In the genomic region with DNA sequence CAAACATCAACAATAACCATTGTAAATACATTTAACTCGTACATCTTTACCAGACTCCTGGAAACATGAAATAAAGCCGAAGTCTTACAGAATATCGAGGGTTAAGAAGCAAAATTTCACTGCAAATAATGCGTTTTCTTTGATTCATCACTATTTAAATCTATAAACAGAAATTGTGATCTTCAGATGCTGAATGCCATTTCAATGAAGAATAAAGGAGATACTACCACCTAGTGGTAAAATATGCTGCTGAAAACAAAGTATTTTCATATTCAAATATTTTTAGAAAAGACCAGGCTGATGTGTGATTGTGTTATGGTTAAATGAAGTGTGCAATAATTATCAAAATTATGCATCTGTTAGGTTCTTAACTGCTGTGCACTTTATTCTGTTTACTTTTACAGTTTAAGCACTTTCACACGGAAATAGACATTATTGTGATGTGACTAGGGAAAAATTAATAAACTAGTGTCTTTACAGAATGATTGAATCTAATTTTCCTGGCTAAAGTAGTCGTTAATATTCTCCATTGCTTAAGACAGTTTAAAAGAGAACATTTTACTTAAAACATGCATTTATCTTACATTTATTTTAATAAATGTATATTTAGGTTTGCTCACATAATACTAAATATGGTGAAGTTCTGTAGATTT, we compare ENCODE assay signal across 8 cellular contexts.
DNase-seq lines count a peak whose midpoint lies in the region; ATAC-seq and TF ChIP-seq lines count a peak whose summit lies in the region.

No MANE protein-coding gene starts in this region.

- H3K79me2 ChIP-seq in hepatocyte = no peaks in the 10 kb centered on the region

- H3K4me3 ChIP-seq in BJ (ENCODE audit: low read depth, low read length) (no peak overlapping the region), Panc1 (ENCODE audit: low read depth in 2 of 2, low read length in 2 of 2) (no peak overlapping the region), hepatocyte (no peak overlapping the region)

- TF ChIP-seq CTCF in BJ (IDR thresholded peaks at IDR 0.05; ENCODE audit: insufficient read depth, low read depth, low read length) = peak; percentile 11; the same call in 1 of the 2 replicates
- peak; percentile 51; the same call in 1 of the 2 replicates for TF ChIP-seq CTCF in Panc1 (IDR thresholded peaks at IDR 0.05)
- TF ChIP-seq CTCF in hepatocyte (IDR thresholded peaks at IDR 0.05; ENCODE audit: poor library complexity) = peak; percentile 51

- no peaks in the 10 kb centered on the region for H3K27me3 ChIP-seq in BJ (ENCODE audit: control insufficient read depth, insufficient read depth, low read length)
- no peaks in the 10 kb centered on the region for H3K27me3 ChIP-seq in Panc1 (ENCODE audit: control insufficient read depth, insufficient read depth, low read length)
- no peaks in the 10 kb centered on the region for H3K27me3 ChIP-seq in hepatocyte

- no peaks in the 10 kb centered on the region for H4K20me1 ChIP-seq in hepatocyte (ENCODE audit: insufficient read depth, poor library complexity, severe bottlenecking)

- in situ Hi-C loops in Panc1 (cut with HindIII; ENCODE audit: low pct_unique_long_range_greater_than_20kb, low sequenced_read_pairs) = no loop called here

- H3K4me1 ChIP-seq in Panc1 (ENCODE audit: control insufficient read depth, insufficient read depth, low read length) = no peaks in the 10 kb centered on the region
- H3K4me1 ChIP-seq in hepatocyte (ENCODE audit: insufficient read depth) = no peaks in the 10 kb centered on the region

- no peak overlapping the region for H3K27ac ChIP-seq in Panc1 (ENCODE audit: low read length)
- H3K27ac ChIP-seq in hepatocyte = no peak overlapping the region

- no peak overlapping the region for H2AFZ ChIP-seq in hepatocyte

- CTCF ChIA-PET in BJ (lab: Yijun Ruan, JAX) = no interaction called here
- CTCF ChIA-PET in Panc1 (lab: Charles Lee) = no interaction called here

- intact Hi-C loops in Panc1 (cut with micrococcal nuclease; ENCODE audit: unreplicated experiment) = loop anchor here (5.0 kb wide), 1 partner anchor 662 kb away; no protein-coding TSS in a partner anchor

- no peaks in the 10 kb centered on the region for H3K9me2 ChIP-seq in hepatocyte (replicated peaks; ENCODE audit: insufficient read depth)

- no peak for DNase-seq in BJ (ENCODE audit: low read depth)
- peak; percentile 1 for DNase-seq in HuH-7 (ENCODE audit: low spot score)
- DNase-seq in Panc1 (ENCODE audit: low read depth, low spot score) = peak; percentile 1
- DNase-seq in hepatocyte (ENCODE audit: low spot score) = no peak
- no peak for DNase-seq in DMS79 (lab: John Stamatoyannopoulos, UW)
- DNase-seq in stimulated activated CD4-positive, alpha-beta T cell treated with anti-CD3 and anti-CD28 coated beads, Interleukin-1b, Interleukin-23, amount 100 ng/mL, for 48 hours = no peak

- no TSS peak for BruUV-seq in Panc1 (replicated peaks; lab: Mats Ljungman, UMichigan)

- WGBS in hepatocyte (ENCODE audit: low lambda C conversion rate, missing lambda C conversion rate) = 36% methylated on average over 6 of the region's 6 CpGs

- H3K4me2 ChIP-seq in hepatocyte = no peak overlapping the region

- no peaks in the 10 kb centered on the region for H3K9me3 ChIP-seq in Panc1 (ENCODE audit: control insufficient read depth, insufficient read depth, low read depth, low read length)
- H3K9me3 ChIP-seq in hepatocyte (ENCODE audit: low read depth) = no peaks in the 10 kb centered on the region

- H3K36me3 ChIP-seq in BJ (ENCODE audit: control insufficient read depth, insufficient read depth, low read length) = no peaks in the 10 kb centered on the region
- H3K36me3 ChIP-seq in Panc1 (ENCODE audit: control insufficient read depth, insufficient read depth, low read length) = no peaks in the 10 kb centered on the region
- H3K36me3 ChIP-seq in hepatocyte (replicated peaks; ENCODE audit: insufficient read depth, low read depth) = no peaks in the 10 kb centered on the region

- ATAC-seq in Panc1 (no peak), GM18517 (IDR thresholded peaks at IDR 0.05; ENCODE audit: unreplicated experiment) (no peak), GM21619 (IDR thresholded peaks at IDR 0.05; ENCODE audit: unreplicated experiment) (no peak)

- POLR2A ChIA-PET in BJ (lab: Charles Lee) (no interaction called here), Panc1 (lab: Charles Lee) (no interaction called here)

Comparison
In these comparisons a context has a peak if more than half of its experiments do, and no peak if none do; other contexts are left out.
1. DNase-seq: peak in HuH-7 (single experiment) and Panc1 (single experiment); none in BJ (single experiment), hepatocyte (single experiment), DMS79 (single experiment) and stimulated activated CD4-positive, alpha-beta T cell treated with anti-CD3 and anti-CD28 coated beads, Interleukin-1b, Interleukin-23, amount 100 ng/mL, for 48 hours (single experiment).
2. Peak in every context shown above with its lines, with median percentiles within 50 percentile points of each other: CTCF ChIP-seq.